8 cellular contexts compared by ENCODE assay signal in genomic region chr10:30435499-30436117, GRCh38. TPM values are rescaled to one million over a fixed set of nuclear protein-coding genes. Genes with fewer than 3 reads are reported as not detected.
A peak's percentile ranks its signal among the peaks of the same experiment; 100 is the strongest.
DNase-seq lines count a peak whose midpoint lies in the region; ATAC-seq and TF ChIP-seq lines count a peak whose summit lies in the region.
"Not testable (repeated sequence)": the region's sequence is repeated elsewhere in the genome, so short reads cannot be mapped to it uniquely, and the experiment has no call there.

No MANE protein-coding gene starts in this region.

- not testable (repeated sequence) for ATAC-seq in HCT116; activated naive CD8-positive, alpha-beta T cell treated with anti-CD3 and anti-CD28 coated beads, Interleukin-2, amount 10 ng/mL, durations not matched to agents 7 days and 5 days (ENCODE audit: low read depth); effector memory CD8-positive, alpha-beta T cell (replicated peaks); naive thymus-derived CD8-positive, alpha-beta T cell

- TF ChIP-seq CTCF in AG10803 (conservative IDR thresholded peaks at IDR 0.05; ENCODE audit: low read length); HCT116 (IDR thresholded peaks at IDR 0.05 in 2 of 3, conservative IDR thresholded peaks at IDR 0.05 in 1 of 3; ENCODE audit: borderline replicate concordance in 1 of 3, insufficient read depth in 1 of 3, low read depth in 2 of 3, low read length in 2 of 3); spleen (IDR thresholded peaks at IDR 0.05 in 8 of 11, conservative IDR thresholded peaks at IDR 0.05 in 3 of 11): not testable (repeated sequence)

- not testable (repeated sequence) for TF ChIP-seq POLR2A in HCT116 (IDR thresholded peaks at IDR 0.05; ENCODE audit: borderline replicate concordance, extremely low read depth, insufficient read depth, insufficient read length); spleen (IDR thresholded peaks at IDR 0.05)

- H3K4me3 ChIP-seq in AG10803 (ENCODE audit: low read length), result peak overlapping the region; percentile 86
- peak overlapping the region; percentile 78 to 86 for H3K4me3 ChIP-seq in HCT116 (replicated peaks in 1 of 2; ENCODE audit: low read depth in 1 of 2, low read length in 2 of 2)
- H3K4me3 ChIP-seq in SK-N-MC, result peak overlapping the region; percentile 82
- peak overlapping the region; percentile 88 for H3K4me3 ChIP-seq in iPS-18a (ENCODE audit: low read length)
- peak overlapping the region; percentile 78 to 100 (median 98) for H3K4me3 ChIP-seq in spleen

- H3K9me2 ChIP-seq in HCT116 (ENCODE audit: insufficient read depth), result not testable (repeated sequence)

- H3K4me3 Mint-ChIP-seq in activated naive CD8-positive, alpha-beta T cell treated with anti-CD3 and anti-CD28 coated beads, Interleukin-2, amount 10 ng/mL, durations not matched to agents 7 days and 5 days, result peak overlapping the region; percentile 87
- H3K4me3 Mint-ChIP-seq in effector memory CD8-positive, alpha-beta T cell, result peak overlapping the region; percentile 90 to 95
- H3K4me3 Mint-ChIP-seq in naive thymus-derived CD8-positive, alpha-beta T cell, result peak overlapping the region in 9 of 10 donors; percentile 76 to 92 (median 88)

- not testable (repeated sequence) for H3K79me2 ChIP-seq in HCT116 (ENCODE audit: insufficient read depth, low read length)

- 41 to 55% (median 47%) methylated on average over 15 of the region's 15 CpGs for WGBS in spleen, 5 donors

- H3K4me2 ChIP-seq in HCT116 (ENCODE audit: low read length), result peak overlapping the region; percentile 98

- H3K9me3 ChIP-seq in HCT116 (ENCODE audit: control insufficient read depth in 1 of 2, insufficient read depth in 1 of 2, low read depth in 1 of 2, low read length in 2 of 2); SK-N-MC (ENCODE audit: low read depth, low read length); iPS-18a (ENCODE audit: control insufficient read depth, low read depth, low read length); spleen: not testable (repeated sequence)

- not testable (repeated sequence) for BruUV-seq in HCT116 (replicated peaks; lab: Mats Ljungman, UMichigan)

- TF ChIP-seq RAD21 in HCT116 (IDR thresholded peaks at IDR 0.05; ENCODE audit: low read depth), result not testable (repeated sequence)

- H3K27ac ChIP-seq in HCT116 (ENCODE audit: low read depth, low read length); iPS-18a (ENCODE audit: low read length): not testable (repeated sequence)
- H3K27ac ChIP-seq in SK-N-MC (peak overlapping the region; percentile 51), spleen (peak overlapping the region; percentile 94 to 100 (median 100))

- peaks cover 53% of the 10 kb centered on the region for H3K4me1 Mint-ChIP-seq in activated naive CD8-positive, alpha-beta T cell treated with anti-CD3 and anti-CD28 coated beads, Interleukin-2, amount 10 ng/mL, durations not matched to agents 7 days and 5 days
- H3K4me1 Mint-ChIP-seq in effector memory CD8-positive, alpha-beta T cell (ENCODE audit: low read depth in 2 of 2), result peaks cover 42 to 51% of the 10 kb centered on the region in 2 donors
- peaks cover 24 to 74% (median 46%) of the 10 kb centered on the region in 4 donors for H3K4me1 Mint-ChIP-seq in naive thymus-derived CD8-positive, alpha-beta T cell

- POLR2A ChIA-PET in HCT116 (lab: Charles Lee), result interaction anchor here (1.3 kb wide), 1 partner anchor 14 kb away, joined by 4 read pairs; no protein-coding TSS in a partner anchor
- POLR2A ChIA-PET in activated naive CD8-positive, alpha-beta T cell treated with anti-CD3 and anti-CD28 coated beads, Interleukin-2, amount 10 ng/mL, durations not matched to agents 7 days and 5 days (lab: Charles Lee), result interaction anchor here (0.6 to 4.2 kb wide), 14 partner anchors 12 to 168 kb away, joined by 3 to 69 read pairs (median 6); no protein-coding TSS in a partner anchor
- POLR2A ChIA-PET in naive thymus-derived CD8-positive, alpha-beta T cell (lab: Charles Lee), result interaction anchor here (0.8 to 2.3 kb wide), 3 partner anchors 90 to 97 kb away, joined by 3 to 10 read pairs (median 4); no protein-coding TSS in a partner anchor

- not testable (repeated sequence) for H3K9ac ChIP-seq in HCT116 (ENCODE audit: low read length); SK-N-MC (ENCODE audit: insufficient read length); iPS-18a (ENCODE audit: low read length)

- H2AFZ ChIP-seq in HCT116 (ENCODE audit: low read depth, low read length, poor library complexity, severe bottlenecking), result not testable (repeated sequence)

- H3K27me3 Mint-ChIP-seq in activated naive CD8-positive, alpha-beta T cell treated with anti-CD3 and anti-CD28 coated beads, Interleukin-2, amount 10 ng/mL, durations not matched to agents 7 days and 5 days; effector memory CD8-positive, alpha-beta T cell; naive thymus-derived CD8-positive, alpha-beta T cell: not testable (repeated sequence)

- H3K27me3 ChIP-seq in HCT116 (ENCODE audit: insufficient read depth, low read length); spleen (replicated peaks in 1 of 7): not testable (repeated sequence)
- H3K27me3 ChIP-seq in iPS-18a (ENCODE audit: control insufficient read depth, insufficient read depth, low read length), result peaks cover 39% of the 10 kb centered on the region

- peak; percentile 38 for DNase-seq in AG10803 (ENCODE audit: low read depth)
- DNase-seq in HCT116 (ENCODE audit: low read depth, low spot score); SK-N-MC (ENCODE audit: low read depth, low spot score); activated naive CD8-positive, alpha-beta T cell treated with anti-CD3 and anti-CD28 coated beads, Interleukin-2, amount 10 ng/mL, durations not matched to agents 7 days and 5 days; effector memory CD8-positive, alpha-beta T cell; naive thymus-derived CD8-positive, alpha-beta T cell: not testable (repeated sequence)
- peak; percentile 72 for DNase-seq in spleen

- peaks cover 39% of the 10 kb centered on the region for H3K36me3 Mint-ChIP-seq in activated naive CD8-positive, alpha-beta T cell treated with anti-CD3 and anti-CD28 coated beads, Interleukin-2, amount 10 ng/mL, durations not matched to agents 7 days and 5 days
- H3K36me3 Mint-ChIP-seq in effector memory CD8-positive, alpha-beta T cell (ENCODE audit: insufficient read depth), result peaks cover 82% of the 10 kb centered on the region
- not testable (repeated sequence) for H3K36me3 Mint-ChIP-seq in naive thymus-derived CD8-positive, alpha-beta T cell

- not testable (repeated sequence) for H3K36me3 ChIP-seq in HCT116 (ENCODE audit: control insufficient read depth in 1 of 2, insufficient read depth in 2 of 2, low read length in 2 of 2); SK-N-MC (ENCODE audit: insufficient read depth, low read length); iPS-18a (ENCODE audit: control insufficient read depth, low read depth, low read length)
- H3K36me3 ChIP-seq in spleen, result peaks cover 0 to 40% (median 17%) of the 10 kb centered on the region in 6 donors

- RAD21 ChIA-PET in HCT116 (lab: Charles Lee; ENCODE audit: low non-redundant PET in 1 of 2, low total read pairs in 2 of 2, uncharacterized antibody in 2 of 2, unreplicated experiment in 2 of 2), result not testable (repeated sequence)

- not testable (repeated sequence) for H3K9me3 Mint-ChIP-seq in activated naive CD8-positive, alpha-beta T cell treated with anti-CD3 and anti-CD28 coated beads, Interleukin-2, amount 10 ng/mL, durations not matched to agents 7 days and 5 days; effector memory CD8-positive, alpha-beta T cell; naive thymus-derived CD8-positive, alpha-beta T cell

- H3K27ac Mint-ChIP-seq in activated naive CD8-positive, alpha-beta T cell treated with anti-CD3 and anti-CD28 coated beads, Interleukin-2, amount 10 ng/mL, durations not matched to agents 7 days and 5 days, result peak overlapping the region; percentile 76
- H3K27ac Mint-ChIP-seq in effector memory CD8-positive, alpha-beta T cell, result peak overlapping the region; percentile 90 to 95
- H3K27ac Mint-ChIP-seq in naive thymus-derived CD8-positive, alpha-beta T cell, result peak overlapping the region in 3 of 10 donors; percentile 71 to 88 (median 71)

- CTCF ChIA-PET in HCT116 (lab: Charles Lee), result not testable (repeated sequence)

- H3K4me1 ChIP-seq in HCT116 (ENCODE audit: control insufficient read depth in 1 of 2, insufficient read depth in 2 of 2, low read length in 2 of 2), result peaks cover 18 to 43% of the 10 kb centered on the region in 2 experiments
- peaks cover 27% of the 10 kb centered on the region for H3K4me1 ChIP-seq in iPS-18a (ENCODE audit: control insufficient read depth, low read depth, low read length)
- peaks cover 37 to 81% (median 76%) of the 10 kb centered on the region in 6 donors for H3K4me1 ChIP-seq in spleen

- intact Hi-C loops in HCT116 (cut with micrococcal nuclease), result not testable (repeated sequence)
- intact Hi-C loops in spleen (cut with DNase I; ENCODE audit: low total_unique reads), result loop anchor here (10.0 kb wide), 1 partner anchor 89 kb away; no protein-coding TSS in a partner anchor

- not testable (repeated sequence) for H4K20me1 ChIP-seq in HCT116 (ENCODE audit: insufficient read depth)

RNA-seq across cellular contexts. Expression of gene MAP3K8, which starts 1.6 kb away (rescaled TPM):
- total RNA-seq in HCT116 (2021; ENCODE audit: unreplicated experiment) (4.5 TPM), spleen (10 to 100 TPM; 36.2 to 84.3 (median 61.8) TPM)
- 3.5 and 6.0 TPM in 2 replicates for polyA plus RNA-seq in HCT116 (2012)
- 10 to 100 TPM; 27.7 to 28.3 TPM for total RNA-seq in activated naive CD8-positive, alpha-beta T cell treated with anti-CD3 and anti-CD28 coated beads, Interleukin-2, amount 10 ng/mL, durations not matched to agents 7 days and 5 days
- total RNA-seq in naive thymus-derived CD8-positive, alpha-beta T cell, result 1 to 10 TPM; 2.7 TPM
- polyA plus RNA-seq in naive thymus-derived CD8-positive, alpha-beta T cell, result 10 to 100 TPM in 1 of 3 donors, under 1 TPM in 2; 0.53 to 23.4 (median 0.80) TPM
- 10 to 100 TPM; 24.8 to 38.1 (median 28.5) TPM for polyA plus RNA-seq in spleen
